Comparison of ENCODE assay signal across 8 cellular contexts in genomic region chr9:21801683-21802417, GRCh38. TPM values are rescaled to one million over a fixed set of nuclear protein-coding genes. Genes with fewer than 3 reads are reported as not detected.
DNase-seq lines count a peak whose midpoint lies in the region; ATAC-seq, FAIRE-seq and TF ChIP-seq lines count a peak whose summit lies in the region.

No MANE protein-coding gene starts in this region.

- H3K27me3 ChIP-seq in Peyer's patch, result no peaks in the 10 kb centered on the region
- H3K27me3 ChIP-seq in skeletal muscle tissue (ENCODE audit: control insufficient read depth in 3 of 3, insufficient read depth in 3 of 3, low read length in 3 of 3), result peaks cover 0 to 3% (median 0%) of the 10 kb centered on the region in 3 donors

- peaks cover 29% of the 10 kb centered on the region for H3K27me3 Mint-ChIP-seq in central memory CD8-positive, alpha-beta T cell

- no peaks in the 10 kb centered on the region for H3K9me3 Mint-ChIP-seq in central memory CD8-positive, alpha-beta T cell

- H3K36me3 ChIP-seq in Peyer's patch (no peaks in the 10 kb centered on the region), skeletal muscle tissue (ENCODE audit: control insufficient read depth in 3 of 3, insufficient read depth in 3 of 3, low read length in 3 of 3) (no peaks in the 10 kb centered on the region)

- H3K36me3 Mint-ChIP-seq in central memory CD8-positive, alpha-beta T cell (ENCODE audit: insufficient read depth), result peaks cover 8% of the 10 kb centered on the region

- H3K4me3 ChIP-seq in Peyer's patch, result peak overlapping the region; percentile 57 to 94 (median 87)
- H3K4me3 ChIP-seq in skeletal muscle tissue (ENCODE audit: low read length in 3 of 3), result peak overlapping the region; percentile 86 to 93 (median 88)

- H3K27ac Mint-ChIP-seq in central memory CD8-positive, alpha-beta T cell (ENCODE audit: low read depth), result peak overlapping the region; percentile 99

- H3K4me1 ChIP-seq in Peyer's patch (peaks cover 0 to 25% (median 3%) of the 10 kb centered on the region in 4 donors), skeletal muscle tissue (ENCODE audit: control insufficient read depth in 3 of 3, insufficient read depth in 3 of 3, low read length in 3 of 3) (peaks cover 11 to 24% (median 16%) of the 10 kb centered on the region in 3 donors)

- peak; percentile 13 for ATAC-seq in HG03342 (IDR thresholded peaks at IDR 0.05; ENCODE audit: unreplicated experiment)
- peak; percentile 46 for ATAC-seq in central memory CD8-positive, alpha-beta T cell (replicated peaks; ENCODE audit: extremely low read depth, poor library complexity, severe bottlenecking)

- DNase-seq in COLO829 (ENCODE audit: low spot score) (peak; percentile 51), GM19239 (ENCODE audit: insufficient read length, low spot score) (no peak), Peyer's patch (peak; percentile 32 to 73 (median 72)), iris pigment epithelial cell (ENCODE audit: low read depth) (peak; percentile 92), GM12892 (ENCODE audit: insufficient read length) (no peak)
- DNase-seq in central memory CD8-positive, alpha-beta T cell (ENCODE audit: low spot score in 2 of 2), result no peak

- TF ChIP-seq POLR2A in Peyer's patch (IDR thresholded peaks at IDR 0.05) (no peak), GM12892 (IDR thresholded peaks at IDR 0.05; ENCODE audit: low read depth, low read length) (no peak)

- no peak for TF ChIP-seq CTCF in Peyer's patch (IDR thresholded peaks at IDR 0.05)

- H3K9me3 ChIP-seq in Peyer's patch (no peaks in the 10 kb centered on the region), skeletal muscle tissue (ENCODE audit: control insufficient read depth in 3 of 3, low read length in 3 of 3) (no peaks in the 10 kb centered on the region)

- peak overlapping the region; percentile 98 for H3K4me3 Mint-ChIP-seq in central memory CD8-positive, alpha-beta T cell

- FAIRE-seq in GM19239 (lab: Jason Lieb, UNC) (peak; percentile 26), GM12892 (lab: Jason Lieb, UNC) (no peak)

- H3K27ac ChIP-seq in Peyer's patch (peak overlapping the region; percentile 61 to 90 (median 88)), skeletal muscle tissue (ENCODE audit: low read depth, low read length) (peak overlapping the region; percentile 82)

- H3K4me1 Mint-ChIP-seq in central memory CD8-positive, alpha-beta T cell, result peaks cover 49% of the 10 kb centered on the region

- H3K9ac ChIP-seq in skeletal muscle tissue (ENCODE audit: low read depth in 1 of 3, low read length in 3 of 3), result peak overlapping the region; percentile 81 to 85 (median 82)

RNA-seq across cellular contexts. Expression of gene MTAP, which starts 0.6 kb away (rescaled TPM):
- total RNA-seq in Peyer's patch, result 10 to 100 TPM; 13.3 to 40.3 (median 27.3) TPM
- 22.4 TPM for total RNA-seq in skeletal muscle tissue
- polyA plus RNA-seq in GM12892 (2012; ENCODE audit: missing spikeins), result 7.1 TPM

Comparison
In these comparisons a context has a peak if more than half of its experiments do, and no peak if none do; other contexts are left out.
1. DNase-seq: peak in COLO829 (single experiment), Peyer's patch (3 of 3) and iris pigment epithelial cell (single experiment); none in GM19239 (single experiment), central memory CD8-positive, alpha-beta T cell (0 of 2) and GM12892 (single experiment).